In the genomic region with DNA sequence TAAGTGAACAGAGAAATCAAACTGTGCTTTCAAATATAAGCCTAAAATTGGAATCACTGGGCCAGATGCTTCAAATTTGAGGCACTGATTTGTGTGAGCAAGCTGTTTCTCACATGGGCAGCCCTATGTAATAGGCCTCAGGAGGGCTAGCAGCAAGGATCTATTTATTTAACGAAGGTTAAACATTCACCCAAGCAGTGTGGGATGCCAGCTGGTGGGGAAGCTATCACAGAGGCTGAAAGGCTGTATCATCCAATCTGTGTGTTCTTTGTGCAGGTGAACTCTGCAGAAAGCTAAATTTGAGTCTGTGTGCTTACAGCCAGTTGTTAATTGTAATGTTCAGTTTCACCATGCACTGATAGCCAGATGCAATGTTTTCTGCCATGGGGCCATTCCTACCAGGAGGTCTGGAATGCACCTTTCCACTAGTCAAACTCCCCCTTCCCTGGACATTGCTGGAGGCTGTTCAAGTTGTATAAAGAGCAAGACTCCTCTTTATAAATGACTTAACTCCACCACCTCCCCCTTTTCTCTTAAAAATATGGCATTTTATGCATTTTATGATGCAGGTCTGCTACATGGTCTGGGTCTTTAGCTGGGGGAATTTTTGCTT, we compare ENCODE assay signal across 1 cellular context.
TF ChIP-seq lines count a peak whose summit lies in the region.

No MANE protein-coding gene starts in this region.

TF ChIP-seq in HepG2, 621 proteins besides CTCF, POLR2A, EP300 and RAD21 (continued from another document):
- TF ChIP-seq TFAP4 (IDR thresholded peaks at IDR 0.05; ENCODE audit: borderline replicate concordance, low read depth) = peak; percentile 57; the same call in 1 of the 2 replicates
TF ChIP-seq in HepG2: peak in this region for 2.
